23 cellular contexts compared by ENCODE assay signal in the genomic region with DNA sequence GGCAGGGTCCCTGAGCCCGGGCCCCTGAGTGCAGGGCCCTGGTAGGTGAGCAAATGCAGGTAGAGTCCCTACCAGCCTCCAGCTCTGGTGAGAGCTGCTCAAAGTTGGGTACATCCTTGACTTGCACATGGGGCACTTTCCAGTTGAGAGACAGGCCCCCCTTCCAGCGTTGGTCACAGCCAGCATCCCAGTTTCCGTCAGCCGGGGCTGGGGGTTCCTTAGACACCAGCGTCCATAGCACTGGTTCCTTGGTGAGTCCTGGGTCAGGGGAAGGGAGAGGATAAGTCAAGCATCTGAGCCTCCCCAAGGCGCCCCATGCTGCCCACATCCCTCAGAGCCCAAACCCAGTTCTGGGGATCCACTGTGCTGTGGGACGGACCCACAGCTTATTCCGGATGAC. TPM values are rescaled to one million over a fixed set of nuclear protein-coding genes. Genes with fewer than 3 reads are reported as not detected.
"Had no signal": no experiment of that assay in that cellular context is flagged by ENCODE, and none has a peak within 500 bp of the region (broad histone marks: within the 10 kb centered on the region; RNA-seq: fewer than 3 reads in every experiment).

No MANE protein-coding gene starts in this region.

- H3K4me3 ChIP-seq: ascending aorta, body of pancreas, K562 had no signal

- ATAC-seq: activated T-cell treated with anti-CD3 and anti-CD28 coated beads, Interleukin-2, amount 50 U/mL, for 4 hours; body of pancreas; K562; PC-3 had no signal

- H3K4me1 ChIP-seq: ascending aorta had no signal

- H3K9me3 ChIP-seq: ascending aorta, body of pancreas had no signal

- H3K27ac ChIP-seq: ascending aorta, body of pancreas had no signal

- H3K36me3 ChIP-seq: ascending aorta had no signal

- H3K4me3 Mint-ChIP-seq: activated B cell treated with CpG ODN at 0.5 μM for 24 hours; activated CD4-positive, alpha-beta memory T cell treated with anti-CD3 and anti-CD28 coated beads for 36 hours; activated CD4-positive, alpha-beta T cell treated with anti-CD3 and anti-CD28 coated beads, Interleukin-2, amount 10 ng/mL, durations not matched to agents 7 days and 5 days; activated naive CD4-positive, alpha-beta T cell treated with anti-CD3 and anti-CD28 coated beads, Interleukin-2, amount 50 U/mL, for 24 hours; activated T-cell treated with anti-CD3 and anti-CD28 coated beads, Interleukin-2, amount 50 U/mL, for 4 hours; T-helper 1 cell treated with Interleukin-12 subunit alpha and Interleukin-12 subunit beta and Interleukin-4 antibody, amounts not matched to agents 30 μg/mL and 1 μg/mL, for 36 hours had no signal

- DNase-seq: activated B cell treated with CpG ODN at 0.5 μM for 24 hours; activated CD4-positive, alpha-beta memory T cell treated with anti-CD3 and anti-CD28 coated beads for 36 hours; activated CD4-positive, alpha-beta T cell treated with anti-CD3 and anti-CD28 coated beads, Interleukin-2, amount 10 ng/mL, durations not matched to agents 7 days and 5 days; activated CD8-positive, alpha-beta memory T cell treated with anti-CD3 and anti-CD28 coated beads for 24 hours; activated gamma-delta T cell treated with Interleukin-2 at 50 U/mL for 16 hours; activated T-cell treated with anti-CD3 and anti-CD28 coated beads, Interleukin-2, amount 50 U/mL, for 4 hours; body of pancreas; Kasumi-1; NCI-H1048; NCI-H146; NCI-H187 treated with DMSO at 0.1 percent for 48 hours; NCI-H2081 treated with DMSO at 0.1 percent for 48 hours; NCI-H446; NCI-H524; PC-3; SHP77 had no signal

- H3K36me3 Mint-ChIP-seq: activated CD4-positive, alpha-beta memory T cell treated with anti-CD3 and anti-CD28 coated beads for 36 hours; activated naive CD4-positive, alpha-beta T cell treated with anti-CD3 and anti-CD28 coated beads, Interleukin-2, amount 50 U/mL, for 24 hours had no signal

- H3K4me1 Mint-ChIP-seq: activated naive CD4-positive, alpha-beta T cell treated with anti-CD3 and anti-CD28 coated beads, Interleukin-2, amount 50 U/mL, for 24 hours had no signal

- H3K9me3 Mint-ChIP-seq: activated B cell treated with CpG ODN at 0.5 μM for 24 hours; activated CD4-positive, alpha-beta memory T cell treated with anti-CD3 and anti-CD28 coated beads for 36 hours; activated CD4-positive, alpha-beta T cell treated with anti-CD3 and anti-CD28 coated beads, Interleukin-2, amount 10 ng/mL, durations not matched to agents 7 days and 5 days; activated naive CD4-positive, alpha-beta T cell treated with anti-CD3 and anti-CD28 coated beads, Interleukin-2, amount 50 U/mL, for 24 hours; activated T-cell treated with anti-CD3 and anti-CD28 coated beads, Interleukin-2, amount 50 U/mL, for 4 hours; central memory CD8-positive, alpha-beta T cell; T-helper 1 cell treated with Interleukin-12 subunit alpha and Interleukin-12 subunit beta and Interleukin-4 antibody, amounts not matched to agents 30 μg/mL and 1 μg/mL, for 36 hours had no signal

- H3K27me3 ChIP-seq: ascending aorta had no signal

- H3K27ac Mint-ChIP-seq: activated B cell treated with CpG ODN at 0.5 μM for 24 hours; activated CD4-positive, alpha-beta memory T cell treated with anti-CD3 and anti-CD28 coated beads for 36 hours; activated CD4-positive, alpha-beta T cell treated with anti-CD3 and anti-CD28 coated beads, Interleukin-2, amount 10 ng/mL, durations not matched to agents 7 days and 5 days; T-helper 1 cell treated with Interleukin-12 subunit alpha and Interleukin-12 subunit beta and Interleukin-4 antibody, amounts not matched to agents 30 μg/mL and 1 μg/mL, for 36 hours had no signal

RNA-seq across cellular contexts. Expression of gene PNPLA5, which starts 5.6 kb away (rescaled TPM):
- total RNA-seq: activated B cell treated with CpG ODN at 0.5 μM for 24 hours; activated CD4-positive, alpha-beta memory T cell treated with anti-CD3 and anti-CD28 coated beads for 36 hours; activated CD4-positive, alpha-beta T cell treated with anti-CD3 and anti-CD28 coated beads, Interleukin-2, amount 10 ng/mL, durations not matched to agents 7 days and 5 days; activated T-cell treated with anti-CD3 and anti-CD28 coated beads, Interleukin-2, amount 50 U/mL, for 4 hours; ascending aorta; body of pancreas; bronchial epithelial cell; K562; PC-3; SK-MEL-5 had no signal

RNA-seq across cellular contexts. Expression of gene SULT4A1, which starts 23.9 kb away (rescaled TPM):
- total RNA-seq: activated B cell treated with CpG ODN at 0.5 μM for 24 hours; activated CD4-positive, alpha-beta memory T cell treated with anti-CD3 and anti-CD28 coated beads for 36 hours; activated CD4-positive, alpha-beta T cell treated with anti-CD3 and anti-CD28 coated beads, Interleukin-2, amount 10 ng/mL, durations not matched to agents 7 days and 5 days; activated T-cell treated with anti-CD3 and anti-CD28 coated beads, Interleukin-2, amount 50 U/mL, for 4 hours; ascending aorta; PC-3 had no signal

RNA-seq across cellular contexts. Expression of gene PNPLA3, which starts 37.4 kb away (rescaled TPM):
- total RNA-seq: activated CD4-positive, alpha-beta T cell treated with anti-CD3 and anti-CD28 coated beads, Interleukin-2, amount 10 ng/mL, durations not matched to agents 7 days and 5 days; ascending aorta had no signal
